In the genomic region with DNA sequence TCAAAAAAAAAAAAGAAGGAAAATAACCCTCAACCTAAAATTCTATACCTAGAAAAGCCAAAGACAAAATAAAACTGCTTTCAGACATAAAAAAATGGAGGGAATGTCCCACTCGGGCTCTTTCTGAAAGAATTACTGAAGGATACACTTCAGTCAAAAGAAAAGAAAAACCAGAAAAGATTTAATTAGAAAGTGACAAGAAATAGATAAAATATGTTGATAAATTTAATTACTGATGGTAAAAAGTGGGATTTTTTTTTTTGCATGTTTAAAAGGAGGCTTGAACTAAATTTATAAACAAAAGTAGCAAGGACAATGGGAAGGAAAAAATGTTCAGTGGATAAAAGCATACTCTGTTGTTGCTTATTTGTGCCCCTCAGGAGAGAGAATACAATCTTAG, we compare ENCODE assay signal across 32 cellular contexts.
"Had no signal": no experiment of that assay in that cellular context is flagged by ENCODE, and none has a peak within 500 bp of the region (broad histone marks: within the 10 kb centered on the region; RNA-seq: fewer than 3 reads in every experiment).

No MANE protein-coding gene starts in this region.

- H3K27ac ChIP-seq: ascending aorta, breast epithelium, cardiac muscle cell, coronary artery, dorsolateral prefrontal cortex, WERI-Rb-1 had no signal

- H3K36me3 Mint-ChIP-seq: activated naive CD4-positive, alpha-beta T cell treated with anti-CD3 and anti-CD28 coated beads, Interleukin-2, amount 50 U/mL, for 72 hours; activated naive CD8-positive, alpha-beta T cell treated with anti-CD3 and anti-CD28 coated beads, Interleukin-2, amount 10 ng/mL, durations not matched to agents 7 days and 5 days had no signal

- H3K27ac Mint-ChIP-seq: activated B cell treated with CpG ODN at 0.5 μM for 24 hours; activated CD8-positive, alpha-beta T cell treated with anti-CD3 and anti-CD28 coated beads for 36 hours; activated naive CD4-positive, alpha-beta T cell treated with anti-CD3 and anti-CD28 coated beads for 36 hours; activated naive CD4-positive, alpha-beta T cell treated with anti-CD3 and anti-CD28 coated beads, Interleukin-2, amount 50 U/mL, for 72 hours; activated naive CD8-positive, alpha-beta T cell treated with anti-CD3 and anti-CD28 coated beads, Interleukin-2, amount 10 ng/mL, durations not matched to agents 7 days and 5 days; activated T-cell treated with anti-CD3 and anti-CD28 coated beads, Interleukin-2, amount 50 U/mL, for 24 hours; activated T-helper 17 cell treated with anti-CD3 and anti-CD28 coated beads, Interleukin-2, amount 50 U/mL, for 72 hours; brain; dendritic cell treated with granulocyte-macrophage colony-stimulating factor and Interleukin-4, amounts not matched to agents 40 ng/mL and 50 ng/mL, for 4 days; endodermal cell; T-helper 17 cell; T-helper 2 cell treated with Interferon-gamma antibody and Interleukin-4, amounts not matched to agents 5 μg/mL and 100 μg/mL, for 36 hours had no signal

- H3K4me3 Mint-ChIP-seq: activated B cell treated with CpG ODN at 0.5 μM for 24 hours; activated CD8-positive, alpha-beta T cell treated with anti-CD3 and anti-CD28 coated beads for 36 hours; activated naive CD4-positive, alpha-beta T cell treated with anti-CD3 and anti-CD28 coated beads for 36 hours; activated naive CD8-positive, alpha-beta T cell treated with anti-CD3 and anti-CD28 coated beads, Interleukin-2, amount 10 ng/mL, durations not matched to agents 7 days and 5 days; activated T-cell treated with anti-CD3 and anti-CD28 coated beads, Interleukin-2, amount 50 U/mL, for 24 hours; activated T-helper 17 cell treated with anti-CD3 and anti-CD28 coated beads, Interleukin-2, amount 50 U/mL, for 72 hours; brain; dendritic cell treated with granulocyte-macrophage colony-stimulating factor and Interleukin-4, amounts not matched to agents 40 ng/mL and 50 ng/mL, for 4 days; endodermal cell; T-helper 17 cell; T-helper 2 cell treated with Interferon-gamma antibody and Interleukin-4, amounts not matched to agents 5 μg/mL and 100 μg/mL, for 36 hours had no signal

- H3K9me3 Mint-ChIP-seq: activated B cell treated with CpG ODN at 0.5 μM for 24 hours; activated CD8-positive, alpha-beta T cell treated with anti-CD3 and anti-CD28 coated beads for 36 hours; activated naive CD4-positive, alpha-beta T cell treated with anti-CD3 and anti-CD28 coated beads for 36 hours; activated naive CD4-positive, alpha-beta T cell treated with anti-CD3 and anti-CD28 coated beads, Interleukin-2, amount 50 U/mL, for 72 hours; activated naive CD8-positive, alpha-beta T cell treated with anti-CD3 and anti-CD28 coated beads, Interleukin-2, amount 10 ng/mL, durations not matched to agents 7 days and 5 days; activated T-cell treated with anti-CD3 and anti-CD28 coated beads, Interleukin-2, amount 50 U/mL, for 24 hours; activated T-helper 17 cell treated with anti-CD3 and anti-CD28 coated beads, Interleukin-2, amount 50 U/mL, for 72 hours; dendritic cell treated with granulocyte-macrophage colony-stimulating factor and Interleukin-4, amounts not matched to agents 40 ng/mL and 50 ng/mL, for 4 days; endodermal cell; T-helper 2 cell treated with Interferon-gamma antibody and Interleukin-4, amounts not matched to agents 5 μg/mL and 100 μg/mL, for 36 hours had no signal

- H3K9me3 ChIP-seq: breast epithelium had no signal

- H3K36me3 ChIP-seq: ascending aorta, breast epithelium, cardiac muscle cell had no signal

- H3K4me1 Mint-ChIP-seq: activated B cell treated with CpG ODN at 0.5 μM for 24 hours; activated naive CD8-positive, alpha-beta T cell treated with anti-CD3 and anti-CD28 coated beads, Interleukin-2, amount 10 ng/mL, durations not matched to agents 7 days and 5 days; activated T-helper 17 cell treated with anti-CD3 and anti-CD28 coated beads, Interleukin-2, amount 50 U/mL, for 72 hours; brain; endodermal cell had no signal

- H3K27me3 Mint-ChIP-seq: activated B cell treated with CpG ODN at 0.5 μM for 24 hours; activated CD8-positive, alpha-beta T cell treated with anti-CD3 and anti-CD28 coated beads for 36 hours; activated naive CD8-positive, alpha-beta T cell treated with anti-CD3 and anti-CD28 coated beads, Interleukin-2, amount 10 ng/mL, durations not matched to agents 7 days and 5 days; activated T-cell treated with anti-CD3 and anti-CD28 coated beads, Interleukin-2, amount 50 U/mL, for 24 hours; activated T-helper 17 cell treated with anti-CD3 and anti-CD28 coated beads, Interleukin-2, amount 50 U/mL, for 72 hours; brain; dendritic cell treated with granulocyte-macrophage colony-stimulating factor and Interleukin-4, amounts not matched to agents 40 ng/mL and 50 ng/mL, for 4 days; T-helper 17 cell had no signal

- ATAC-seq: activated CD4-positive, CD25-positive, alpha-beta regulatory T cell treated with anti-CD3 and anti-CD28 coated beads, Interleukin-2, amount 50 U/mL, for 24 hours; activated CD8-positive, alpha-beta T cell treated with anti-CD3 and anti-CD28 coated beads for 36 hours; activated naive CD4-positive, alpha-beta T cell treated with anti-CD3 and anti-CD28 coated beads, Interleukin-2, amount 50 U/mL, for 72 hours; activated T-helper 17 cell treated with anti-CD3 and anti-CD28 coated beads, Interleukin-2, amount 50 U/mL, for 72 hours; esophagus mucosa; T-helper 17 cell had no signal

- H3K4me3 ChIP-seq: ascending aorta, breast epithelium, cardiac muscle cell, coronary artery, dorsolateral prefrontal cortex had no signal

- H3K27me3 ChIP-seq: ascending aorta, breast epithelium, cardiac muscle cell, dorsolateral prefrontal cortex had no signal

- DNase-seq: activated B cell treated with CpG ODN at 0.5 μM for 24 hours; activated CD4-positive, alpha-beta T cell treated with anti-CD3 and anti-CD28 coated beads for 48 hours; activated CD4-positive, alpha-beta T cell treated with anti-CD3 and anti-CD28 coated beads, Interleukin-2, amount 50 U/mL, for 1 hour; activated CD4-positive, alpha-beta T cell treated with anti-CD3 and anti-CD28 coated beads, Interleukin-2, amount 50 U/mL, for 48 hours; activated CD8-positive, alpha-beta memory T cell treated with anti-CD3 and anti-CD28 coated beads for 24 hours; activated CD8-positive, alpha-beta memory T cell treated with anti-CD3 and anti-CD28 coated beads, Interleukin-2, amount 50 U/mL, for 4 hours; activated CD8-positive, alpha-beta T cell treated with anti-CD3 and anti-CD28 coated beads for 36 hours; activated effector memory CD4-positive, alpha-beta T cell treated with Interleukin-2 at 50 U/mL for 16 hours; activated gamma-delta T cell treated with Interleukin-2 at 50 U/mL for 16 hours; activated naive CD4-positive, alpha-beta T cell treated with anti-CD3 and anti-CD28 coated beads for 36 hours; activated naive CD8-positive, alpha-beta T cell treated with anti-CD3 and anti-CD28 coated beads, Interleukin-2, amount 10 ng/mL, durations not matched to agents 7 days and 5 days; activated T-cell treated with anti-CD3 and anti-CD28 coated beads, Interleukin-2, amount 50 U/mL, for 24 hours; central memory CD4-positive, alpha-beta T cell; dorsolateral prefrontal cortex; effector memory CD4-positive, alpha-beta T cell; endodermal cell; foreskin fibroblast; T-helper 1 cell; T-helper 17 cell; T1000; WERI-Rb-1 had no signal

- H3K4me1 ChIP-seq: ascending aorta, breast epithelium had no signal
